Comparison of ENCODE assay signal across 22 cellular contexts in the genomic region with DNA sequence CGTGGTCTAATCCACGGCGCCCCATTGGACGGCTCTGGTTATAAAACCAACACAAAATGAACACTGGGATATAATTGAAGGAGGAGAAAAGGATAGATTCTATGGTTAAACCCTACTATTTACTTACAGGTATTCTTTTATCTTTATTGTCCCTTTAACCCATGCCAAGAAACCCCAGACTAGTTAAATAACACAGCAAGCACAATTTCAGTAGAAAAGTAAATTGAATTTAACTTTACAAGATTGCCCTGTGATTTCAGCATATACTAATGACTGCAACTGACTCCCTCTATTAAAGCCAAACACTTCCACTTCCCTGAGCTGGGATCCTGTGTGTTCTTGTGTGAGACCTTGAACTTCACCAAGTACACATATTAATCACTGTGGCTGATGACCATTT. TPM values are rescaled to one million over a fixed set of nuclear protein-coding genes. Genes with fewer than 3 reads are reported as not detected.
DNase-seq lines count a peak whose midpoint lies in the region; ATAC-seq and TF ChIP-seq lines count a peak whose summit lies in the region.
"Had no signal": no experiment of that assay in that cellular context is flagged by ENCODE, and none has a peak within 500 bp of the region (broad histone marks: within the 10 kb centered on the region; RNA-seq: fewer than 3 reads in every experiment).

No MANE protein-coding gene starts in this region.

- in situ Hi-C loops in gastrocnemius medialis (cut with MboI; ENCODE audit: low sequenced_read_pairs in 4 of 4) = no loop called here

- DNase-seq in activated CD4-positive, alpha-beta T cell treated with anti-CD3 and anti-CD28 coated beads, Interleukin-2, amount 10 ng/mL, durations not matched to agents 24 days and 14 days = no peak
- no peak for DNase-seq in activated CD4-positive, alpha-beta T cell treated with anti-CD3 and anti-CD28 coated beads for 48 hours
- DNase-seq in LNCaP clone FGC (ENCODE audit: low read depth) = peak; percentile 86
- DNase-seq in activated naive CD8-positive, alpha-beta T cell treated with anti-CD3 and anti-CD28 coated beads for 36 hours = no peak
- no peak for DNase-seq in gastrocnemius medialis
- DNase-seq in suprapubic skin (ENCODE audit: low spot score in 2 of 2) = no peak
- DNase-seq: aorta; BE2C; central memory CD4-positive, alpha-beta T cell; foreskin fibroblast; HCEC 1CT; hippocampal formation; NCI-H1048; NCI-H2081 treated with DMSO at 0.1 percent for 48 hours; NK-92 treated with Interleukin-12 subunit alpha and Interleukin-12 subunit beta, amount 100 ng/mL, for 24 hours; retina; stimulated activated CD4-positive, alpha-beta T cell treated with anti-CD3 and anti-CD28 coated beads, Interleukin-4, amount 100 ng/mL, for 4 hours had no signal

- 93% methylated on average over 4 of the region's 4 CpGs for WGBS in suprapubic skin

- H3K4me1 Mint-ChIP-seq in activated CD4-positive, alpha-beta T cell treated with anti-CD3 and anti-CD28 coated beads, Interleukin-2, amount 10 ng/mL, durations not matched to agents 24 days and 14 days = peaks cover 91% of the 10 kb centered on the region
- peaks cover 88% of the 10 kb centered on the region for H3K4me1 Mint-ChIP-seq in activated naive CD8-positive, alpha-beta T cell treated with anti-CD3 and anti-CD28 coated beads for 36 hours
- peaks cover 53% of the 10 kb centered on the region for H3K4me1 Mint-ChIP-seq in nephron

- H3K4me1 ChIP-seq in gastrocnemius medialis (peaks cover 7 to 11% of the 10 kb centered on the region in 2 donors), suprapubic skin (peaks cover 37% of the 10 kb centered on the region)
- H3K4me1 ChIP-seq: BE2C had no signal

- no peak for TF ChIP-seq EP300 in suprapubic skin (IDR thresholded peaks at IDR 0.05)

- H3K27ac Mint-ChIP-seq in activated CD4-positive, alpha-beta T cell treated with anti-CD3 and anti-CD28 coated beads, Interleukin-2, amount 10 ng/mL, durations not matched to agents 24 days and 14 days = peak overlapping the region; percentile 98
- H3K27ac Mint-ChIP-seq in activated naive CD8-positive, alpha-beta T cell treated with anti-CD3 and anti-CD28 coated beads for 36 hours = peak overlapping the region; percentile 96
- peak overlapping the region in 2 of 3 experiments; percentile 46 to 75 for H3K27ac Mint-ChIP-seq in nephron

- no peak overlapping the region for H3K27ac ChIP-seq in gastrocnemius medialis
- no peak overlapping the region for H3K27ac ChIP-seq in suprapubic skin

- H3K9me3 ChIP-seq in gastrocnemius medialis (no peaks in the 10 kb centered on the region), suprapubic skin (no peaks in the 10 kb centered on the region)
- H3K9me3 ChIP-seq: BE2C had no signal

- intact Hi-C loops in activated CD4-positive, alpha-beta T cell treated with anti-CD3 and anti-CD28 coated beads, Interleukin-2, amount 10 ng/mL, durations not matched to agents 24 days and 14 days (cut with micrococcal nuclease) = loop anchor here (2.0 kb wide), 2 partner anchors 14 to 38 kb away; no protein-coding TSS in a partner anchor
- intact Hi-C loops in gastrocnemius medialis (cut with DNase I; ENCODE audit: low total_unique reads) = no loop called here

- H3K27me3 Mint-ChIP-seq in activated CD4-positive, alpha-beta T cell treated with anti-CD3 and anti-CD28 coated beads, Interleukin-2, amount 10 ng/mL, durations not matched to agents 24 days and 14 days = no peaks in the 10 kb centered on the region
- H3K27me3 Mint-ChIP-seq in activated naive CD8-positive, alpha-beta T cell treated with anti-CD3 and anti-CD28 coated beads for 36 hours = no peaks in the 10 kb centered on the region
- peaks cover 27% of the 10 kb centered on the region for H3K27me3 Mint-ChIP-seq in nephron (ENCODE audit: low read depth)

- TF ChIP-seq CTCF in LNCaP clone FGC (IDR thresholded peaks at IDR 0.05; ENCODE audit: control insufficient read depth, extremely low read depth, insufficient read depth) (no peak), nephron (IDR thresholded peaks at IDR 0.05; ENCODE audit: unreplicated experiment in 3 of 3) (no peak), gastrocnemius medialis (IDR thresholded peaks at IDR 0.05 in 4 of 5, conservative IDR thresholded peaks at IDR 0.05 in 1 of 5) (no peak), suprapubic skin (IDR thresholded peaks at IDR 0.05) (no peak)

- peak overlapping the region; percentile 72 for H3K4me3 Mint-ChIP-seq in activated CD4-positive, alpha-beta T cell treated with anti-CD3 and anti-CD28 coated beads, Interleukin-2, amount 10 ng/mL, durations not matched to agents 24 days and 14 days
- peak overlapping the region; percentile 54 for H3K4me3 Mint-ChIP-seq in activated naive CD8-positive, alpha-beta T cell treated with anti-CD3 and anti-CD28 coated beads for 36 hours
- no peak overlapping the region for H3K4me3 Mint-ChIP-seq in nephron

- ATAC-seq in gastrocnemius medialis = no peak
- no peak for ATAC-seq in HG03135 (IDR thresholded peaks at IDR 0.05; ENCODE audit: unreplicated experiment)

- no peak for TF ChIP-seq POLR2A in gastrocnemius medialis (IDR thresholded peaks at IDR 0.05)
- no peak for TF ChIP-seq POLR2A in suprapubic skin (IDR thresholded peaks at IDR 0.05)

- peaks cover 5% of the 10 kb centered on the region for H3K9me3 Mint-ChIP-seq in activated CD4-positive, alpha-beta T cell treated with anti-CD3 and anti-CD28 coated beads, Interleukin-2, amount 10 ng/mL, durations not matched to agents 24 days and 14 days
- H3K9me3 Mint-ChIP-seq in activated naive CD8-positive, alpha-beta T cell treated with anti-CD3 and anti-CD28 coated beads for 36 hours = no peaks in the 10 kb centered on the region
- no peaks in the 10 kb centered on the region for H3K9me3 Mint-ChIP-seq in nephron

- peaks cover 0 to 4% (median 3%) of the 10 kb centered on the region in 3 donors for H3K27me3 ChIP-seq in gastrocnemius medialis
- peaks cover 7% of the 10 kb centered on the region for H3K27me3 ChIP-seq in suprapubic skin
- H3K27me3 ChIP-seq: BE2C had no signal

- H3K36me3 ChIP-seq in gastrocnemius medialis = no peaks in the 10 kb centered on the region
- no peaks in the 10 kb centered on the region for H3K36me3 ChIP-seq in suprapubic skin
- H3K36me3 ChIP-seq: BE2C had no signal

- H3K4me3 ChIP-seq in LNCaP clone FGC (ENCODE audit: low read depth, low read length) (no peak overlapping the region), gastrocnemius medialis (no peak overlapping the region), suprapubic skin (no peak overlapping the region)
- H3K4me3 ChIP-seq: lung had no signal

- H3K36me3 Mint-ChIP-seq in activated CD4-positive, alpha-beta T cell treated with anti-CD3 and anti-CD28 coated beads, Interleukin-2, amount 10 ng/mL, durations not matched to agents 24 days and 14 days (ENCODE audit: low read depth) = peaks cover 60% of the 10 kb centered on the region
- peaks cover 66% of the 10 kb centered on the region for H3K36me3 Mint-ChIP-seq in activated naive CD8-positive, alpha-beta T cell treated with anti-CD3 and anti-CD28 coated beads for 36 hours
- H3K36me3 Mint-ChIP-seq in nephron (ENCODE audit: low read depth) = no peaks in the 10 kb centered on the region

RNA-seq across cellular contexts. Expression of gene BCL11B, which starts 45.3 kb away (rescaled TPM):
- 48.2 and 48.5 TPM in 2 replicates for total RNA-seq in activated CD4-positive, alpha-beta T cell treated with anti-CD3 and anti-CD28 coated beads, Interleukin-2, amount 10 ng/mL, durations not matched to agents 24 days and 14 days
- total RNA-seq in activated naive CD8-positive, alpha-beta T cell treated with anti-CD3 and anti-CD28 coated beads for 36 hours = 10 to 100 TPM; 38.9 to 40.3 TPM
- total RNA-seq in gastrocnemius medialis (under 1 TPM in 3 of 4 donors, not detected in 1; 0.05 to 0.62 (median 0.18) TPM), suprapubic skin (10 to 100 TPM; 35.9 to 53.8 (median 47.5) TPM)
- total RNA-seq: G401, NCI-H460 had no signal

Comparison
In these comparisons a context has a peak if more than half of its experiments do, and no peak if none do; other contexts are left out.
1. H3K4me3 Mint-ChIP-seq: peak in activated CD4-positive, alpha-beta T cell treated with anti-CD3 and anti-CD28 coated beads, Interleukin-2, amount 10 ng/mL, durations not matched to agents 24 days and 14 days (single experiment) and activated naive CD8-positive, alpha-beta T cell treated with anti-CD3 and anti-CD28 coated beads for 36 hours (single experiment); none in nephron (0 of 3).
2. RNA of gene BCL11B, which starts 45.3 kb away (total RNA-seq): 35.9 to 53.8 TPM in suprapubic skin, 48.2 to 48.5 TPM in activated CD4-positive, alpha-beta T cell treated with anti-CD3 and anti-CD28 coated beads, Interleukin-2, amount 10 ng/mL, durations not matched to agents 24 days and 14 days and 38.9 to 40.3 TPM in activated naive CD8-positive, alpha-beta T cell treated with anti-CD3 and anti-CD28 coated beads for 36 hours; 0.05 to 0.62 TPM in gastrocnemius medialis; every median in the first group is over 10 times any median in the second.
3. Peak in every context shown above with its lines, with median percentiles within 50 percentile points of each other: H3K27ac Mint-ChIP-seq.